Comparison of ENCODE assay signal across 19 cellular contexts in genomic region chr9:100486479-100487176, GRCh38. TPM values are rescaled to one million over a fixed set of nuclear protein-coding genes. Genes with fewer than 3 reads are reported as not detected.
A peak's percentile ranks its signal among the peaks of the same experiment; 100 is the strongest.
DNase-seq lines count a peak whose midpoint lies in the region; ATAC-seq and TF ChIP-seq lines count a peak whose summit lies in the region.
"Had no signal": no experiment of that assay in that cellular context is flagged by ENCODE, and none has a peak within 500 bp of the region (broad histone marks: within the 10 kb centered on the region; RNA-seq: fewer than 3 reads in every experiment).

No MANE protein-coding gene starts in this region.

- POLR2A ChIA-PET in HCT116 (lab: Charles Lee), result no interaction called here

- no peak overlapping the region for H3K4me3 Mint-ChIP-seq in stimulated activated effector memory CD8-positive, alpha-beta T cell treated with anti-CD3 and anti-CD28 coated beads, Interleukin-12 subunit alpha, Interleukin-12 subunit beta, amount 100 ng/mL, for 72 hours
- H3K4me3 Mint-ChIP-seq: CD4-positive, alpha-beta T cell had no signal

- H3K9me3 ChIP-seq in HCT116 (ENCODE audit: control insufficient read depth in 1 of 2, insufficient read depth in 1 of 2, low read depth in 1 of 2, low read length in 2 of 2), result no peaks in the 10 kb centered on the region
- H3K9me3 ChIP-seq: BE2C had no signal

- H4K20me1 ChIP-seq in HCT116 (ENCODE audit: insufficient read depth), result no peaks in the 10 kb centered on the region

- ATAC-seq in HCT116, result peak; percentile 38; the same call in 1 of the 2 replicates
- no peak for ATAC-seq in foreskin keratinocyte
- ATAC-seq in stimulated activated effector memory CD8-positive, alpha-beta T cell treated with anti-CD3 and anti-CD28 coated beads, Interleukin-12 subunit alpha, Interleukin-12 subunit beta, amount 100 ng/mL, for 72 hours, result no peak

- TF ChIP-seq CTCF in AG09319 (IDR thresholded peaks at IDR 0.05; ENCODE audit: low read depth, low read length) (peak; percentile 3), HCT116 (IDR thresholded peaks at IDR 0.05 in 2 of 3, conservative IDR thresholded peaks at IDR 0.05 in 1 of 3; ENCODE audit: borderline replicate concordance in 1 of 3, insufficient read depth in 1 of 3, low read depth in 2 of 3, low read length in 2 of 3) (no peak), foreskin keratinocyte (conservative IDR thresholded peaks at IDR 0.05) (peak; percentile 30)

- no peak overlapping the region for H3K27ac Mint-ChIP-seq in stimulated activated effector memory CD8-positive, alpha-beta T cell treated with anti-CD3 and anti-CD28 coated beads, Interleukin-12 subunit alpha, Interleukin-12 subunit beta, amount 100 ng/mL, for 72 hours
- H3K27ac Mint-ChIP-seq: CD4-positive, alpha-beta T cell had no signal

- DNase-seq in AG09319 (ENCODE audit: extremely low read depth, low read depth) (no peak), HCT116 (ENCODE audit: low read depth, low spot score) (no peak), RKO (ENCODE audit: low spot score) (peak; percentile 15), foreskin keratinocyte (no peak)
- DNase-seq in stimulated activated CD4-positive, alpha-beta T cell treated with anti-CD3 and anti-CD28 coated beads, Interleukin-12 subunit alpha, Interleukin-12 subunit beta, amount 100 ng/mL, for 4 hours, result no peak
- no peak for DNase-seq in stimulated activated CD4-positive, alpha-beta T cell treated with anti-CD3 and anti-CD28 coated beads, Interleukin-1b, Interleukin-23, amount 100 ng/mL, for 48 hours
- DNase-seq in stimulated activated effector memory CD8-positive, alpha-beta T cell treated with anti-CD3 and anti-CD28 coated beads, Interleukin-12 subunit alpha, Interleukin-12 subunit beta, amount 100 ng/mL, for 72 hours (ENCODE audit: low spot score in 2 of 2), result no peak
- DNase-seq: BE2C; CD4-positive, alpha-beta T cell; COR-L47; DMS79; H7; NCI-H1092; NCI-H1436; NCI-H1930; NCI-H2227 treated with DMSO at 0.1 percent for 48 hours; NCI-H510A; NCI-H748 treated with DMSO at 0.1 percent for 48 hours; Right ventricle myocardium superior had no signal

- no peaks in the 10 kb centered on the region for H3K36me3 ChIP-seq in HCT116 (ENCODE audit: control insufficient read depth in 1 of 2, insufficient read depth in 2 of 2, low read length in 2 of 2)
- H3K36me3 ChIP-seq: BE2C had no signal

- no peaks in the 10 kb centered on the region for H3K79me2 ChIP-seq in HCT116 (ENCODE audit: insufficient read depth, low read length)

- no peaks in the 10 kb centered on the region for H3K9me2 ChIP-seq in HCT116 (ENCODE audit: insufficient read depth)

- no peaks in the 10 kb centered on the region for H3K36me3 Mint-ChIP-seq in stimulated activated effector memory CD8-positive, alpha-beta T cell treated with anti-CD3 and anti-CD28 coated beads, Interleukin-12 subunit alpha, Interleukin-12 subunit beta, amount 100 ng/mL, for 72 hours

- no peak overlapping the region for H3K9ac ChIP-seq in HCT116 (ENCODE audit: low read length)

- no peak overlapping the region for H3K4me3 ChIP-seq in HCT116 (replicated peaks in 1 of 2; ENCODE audit: low read depth in 1 of 2, low read length in 2 of 2)

- no peaks in the 10 kb centered on the region for H3K4me1 Mint-ChIP-seq in stimulated activated effector memory CD8-positive, alpha-beta T cell treated with anti-CD3 and anti-CD28 coated beads, Interleukin-12 subunit alpha, Interleukin-12 subunit beta, amount 100 ng/mL, for 72 hours

- H3K27me3 ChIP-seq in HCT116 (ENCODE audit: insufficient read depth, low read length), result no peaks in the 10 kb centered on the region
- no peaks in the 10 kb centered on the region for H3K27me3 ChIP-seq in foreskin keratinocyte
- H3K27me3 ChIP-seq: BE2C had no signal

- H2AFZ ChIP-seq in HCT116 (ENCODE audit: low read depth, low read length, poor library complexity, severe bottlenecking), result no peak overlapping the region

- no peak overlapping the region for H3K4me2 ChIP-seq in HCT116 (ENCODE audit: low read length)

- TF ChIP-seq RAD21 in HCT116 (IDR thresholded peaks at IDR 0.05; ENCODE audit: low read depth), result peak; percentile 20; the same call in 1 of the 2 replicates

- H3K4me1 ChIP-seq in HCT116 (ENCODE audit: control insufficient read depth in 1 of 2, insufficient read depth in 2 of 2, low read length in 2 of 2) (no peaks in the 10 kb centered on the region), foreskin keratinocyte (no peaks in the 10 kb centered on the region)
- H3K4me1 ChIP-seq: BE2C had no signal

- no peak for TF ChIP-seq POLR2A in HCT116 (IDR thresholded peaks at IDR 0.05; ENCODE audit: borderline replicate concordance, extremely low read depth, insufficient read depth, insufficient read length)

- BruUV-seq in HCT116 (replicated peaks; lab: Mats Ljungman, UMichigan), result no TSS peak

- H3K27ac ChIP-seq in HCT116 (ENCODE audit: low read depth, low read length) (no peak overlapping the region), foreskin keratinocyte (no peak overlapping the region)

- CTCF ChIA-PET in HCT116 (lab: Charles Lee), result interaction anchor here (0.6 to 1.0 kb wide), 2 partner anchors 19 to 63 kb away, joined by 3 read pairs; no protein-coding TSS in a partner anchor

- no peaks in the 10 kb centered on the region for H3K9me3 Mint-ChIP-seq in stimulated activated effector memory CD8-positive, alpha-beta T cell treated with anti-CD3 and anti-CD28 coated beads, Interleukin-12 subunit alpha, Interleukin-12 subunit beta, amount 100 ng/mL, for 72 hours
- H3K9me3 Mint-ChIP-seq: CD4-positive, alpha-beta T cell had no signal

- intact Hi-C loops in HCT116 (cut with micrococcal nuclease), result no loop called here

- RAD21 ChIA-PET in HCT116 (lab: Charles Lee; ENCODE audit: low non-redundant PET in 1 of 2, low total read pairs in 2 of 2, uncharacterized antibody in 2 of 2, unreplicated experiment in 2 of 2), result no interaction called here

TF ChIP-seq in HCT116, 20 proteins besides CTCF, POLR2A, EP300 and RAD21:
- no peak for TF ChIP-seq POLR2AphosphoS5 (IDR thresholded peaks at IDR 0.05; ENCODE audit: low read depth, low read length)
- TF ChIP-seq CBX3 (IDR thresholded peaks at IDR 0.05; ENCODE audit: low read depth), result no peak
- TF ChIP-seq ZNF274 (IDR thresholded peaks at IDR 0.05; ENCODE audit: low read depth, low read length), result no peak
- no peak for TF ChIP-seq MAX (IDR thresholded peaks at IDR 0.05)
- no peak for TF ChIP-seq YY1 (IDR thresholded peaks at IDR 0.05; ENCODE audit: extremely low read depth, insufficient replicate concordance, low read depth, low read length)
- no peak for TF ChIP-seq ZBTB33 (IDR thresholded peaks at IDR 0.05; ENCODE audit: extremely low read depth, insufficient replicate concordance, low read length)
- no peak for TF ChIP-seq SRF (IDR thresholded peaks at IDR 0.05; ENCODE audit: low read depth)
- no peak for TF ChIP-seq SIN3A (IDR thresholded peaks at IDR 0.05; ENCODE audit: low read depth)

RNA-seq across cellular contexts. Expression of gene TMEFF1, which starts 13.7 kb away (rescaled TPM):
- total RNA-seq in HCT116 (2021; ENCODE audit: unreplicated experiment) (3.3 TPM), foreskin keratinocyte (0.46 and 0.54 TPM in 2 replicates)
- 0.66 and 0.77 TPM in 2 replicates for polyA plus RNA-seq in HCT116 (2012)
- polyA plus RNA-seq in foreskin keratinocyte, result 0.07 and 0.16 TPM in 2 replicates
- total RNA-seq: CD4-positive, alpha-beta T cell; Right ventricle myocardium superior had no signal

RNA-seq across cellular contexts. Expression of gene MSANTD3, which starts 59.7 kb away (rescaled TPM):
- total RNA-seq in HCT116 (2021; ENCODE audit: unreplicated experiment) (31.3 TPM), foreskin keratinocyte (92.7 and 94.4 TPM in 2 replicates)
- 13.3 and 18.0 TPM in 2 replicates for polyA plus RNA-seq in HCT116 (2012)
- 78.4 and 80.8 TPM in 2 replicates for polyA plus RNA-seq in foreskin keratinocyte

Comparison
In these comparisons a context has a peak if more than half of its experiments do, and no peak if none do; other contexts are left out.
1. CTCF ChIP-seq: peak in AG09319 (single experiment) and foreskin keratinocyte (single experiment); none in HCT116 (0 of 3).